Comparison of ENCODE assay signal across 16 cellular contexts in genomic region chr12:66692170-66692569, GRCh38.
"Had no signal": no experiment of that assay in that cellular context is flagged by ENCODE, and none has a peak within 500 bp of the region (broad histone marks: within the 10 kb centered on the region; RNA-seq: fewer than 3 reads in every experiment).

No MANE protein-coding gene starts in this region.

- H3K27ac ChIP-seq: right atrium auricular region, skin epidermis, stomach, thoracic aorta, VCaP had no signal

- H3K27me3 ChIP-seq: cardiac muscle cell, right atrium auricular region, stomach had no signal

- H3K36me3 ChIP-seq: cardiac muscle cell, right atrium auricular region, stomach, thoracic aorta had no signal

- H3K4me3 ChIP-seq: cardiac muscle cell, lung, right atrium auricular region, skin epidermis, stomach, thoracic aorta had no signal

- H3K9me3 ChIP-seq: right atrium auricular region, stomach, thoracic aorta had no signal

- DNase-seq: activated CD4-positive, alpha-beta memory T cell treated with anti-CD3 and anti-CD28 coated beads, Interleukin-2, amount 10 ng/mL, durations not matched to agents 7 days and 5 days; activated CD4-positive, alpha-beta T cell treated with anti-CD3 and anti-CD28 coated beads for 36 hours; effector CD4-positive, alpha-beta T cell; foreskin melanocyte; head of caudate nucleus; left cardiac atrium; naive thymus-derived CD8-positive, alpha-beta T cell; nucleus accumbens; stimulated activated CD4-positive, alpha-beta T cell treated with anti-CD3 and anti-CD28 coated beads, Interleukin-4, amount 100 ng/mL, for 4 hours; stomach had no signal
